Comparison of ENCODE assay signal across 8 cellular contexts in genomic region chr17:42414782-42415409, GRCh38. TPM values are rescaled to one million over a fixed set of nuclear protein-coding genes. Genes with fewer than 3 reads are reported as not detected.
DNase-seq lines count a peak whose midpoint lies in the region; ATAC-seq and TF ChIP-seq lines count a peak whose summit lies in the region.

No MANE protein-coding gene starts in this region.

- H3K9me3 ChIP-seq in OCI-LY7 (ENCODE audit: low read length), result no peaks in the 10 kb centered on the region
- H3K9me3 ChIP-seq in osteoblast (ENCODE audit: low read depth, low read length), result no peaks in the 10 kb centered on the region

- H3K4me3 ChIP-seq in OCI-LY7 (ENCODE audit: low read depth, low read length, poor library complexity, severe bottlenecking), result peak overlapping the region; percentile 59
- H3K4me3 ChIP-seq in osteoblast (ENCODE audit: insufficient read depth, low read length), result no peak overlapping the region

- POLR2A ChIA-PET in OCI-LY7 (lab: Charles Lee), result interaction anchor here (0.9 to 1.0 kb wide), 4 partner anchors 9 to 232 kb away, joined by 3 to 5 read pairs (median 4); no protein-coding TSS in a partner anchor

- peaks cover 23% of the 10 kb centered on the region for H3K4me1 ChIP-seq in OCI-LY7 (ENCODE audit: insufficient read depth, low read length, poor library complexity, severe bottlenecking)
- H3K4me1 ChIP-seq in osteoblast (ENCODE audit: insufficient read depth, low read length), result peaks cover 58% of the 10 kb centered on the region

- H3K27ac ChIP-seq in OCI-LY7 (ENCODE audit: low read depth, low read length, poor library complexity, severe bottlenecking) (peak overlapping the region; percentile 81), osteoblast (ENCODE audit: low read depth, low read length) (peak overlapping the region; percentile 8)

- H4K20me1 ChIP-seq in OCI-LY7 (ENCODE audit: insufficient read depth, low read length), result no peaks in the 10 kb centered on the region
- peaks cover 90% of the 10 kb centered on the region for H4K20me1 ChIP-seq in osteoblast (ENCODE audit: insufficient read depth, low read length)

- BruUV-seq in OCI-LY7 (replicated peaks; lab: Mats Ljungman, UMichigan), result no TSS peak

- H3K36me3 ChIP-seq in OCI-LY7 (ENCODE audit: insufficient read depth, low read length) (no peaks in the 10 kb centered on the region), osteoblast (ENCODE audit: insufficient read depth, low read length) (peaks cover 47% of the 10 kb centered on the region)

- H3K79me2 ChIP-seq in OCI-LY7 (ENCODE audit: insufficient read depth, low read depth, low read length) (no peaks in the 10 kb centered on the region), osteoblast (ENCODE audit: insufficient read depth, low read length) (peaks cover 97% of the 10 kb centered on the region)

- H2AFZ ChIP-seq in OCI-LY7 (ENCODE audit: low read length) (peak overlapping the region; percentile 73; the same call in 1 of the 2 replicates), osteoblast (ENCODE audit: low read length) (no peak overlapping the region)

- CTCF ChIA-PET in OCI-LY7 (lab: Charles Lee; ENCODE audit: unreplicated experiment), result interaction anchor here (0.6 to 0.9 kb wide), 2 partner anchors 12 to 103 kb away, joined by 3 read pairs; no protein-coding TSS in a partner anchor

- peak; percentile 30 for DNase-seq in CD1c-positive myeloid dendritic cell (ENCODE audit: extremely low spot score)
- peak; percentile 86 for DNase-seq in OCI-LY7 (ENCODE audit: low spot score)
- peak; percentile 69 for DNase-seq in activated naive CD4-positive, alpha-beta T cell treated with anti-CD3 and anti-CD28 coated beads, Interleukin-2, amount 50 U/mL, for 16 hours
- DNase-seq in osteoblast (ENCODE audit: insufficient read length, low spot score, missing footprints), result peak; percentile 21
- DNase-seq in NCI-H187 (lab: John Stamatoyannopoulos, UW), result no peak
- DNase-seq in NCI-H524 treated with DMSO at 0.1 percent for 48 hours (lab: John Stamatoyannopoulos, UW), result no peak

- peak overlapping the region; percentile 75 for H3K4me2 ChIP-seq in OCI-LY7 (ENCODE audit: low read length)
- peak overlapping the region; percentile 23 for H3K4me2 ChIP-seq in osteoblast (ENCODE audit: insufficient read depth, low read length)

- H3K27me3 ChIP-seq in osteoblast (ENCODE audit: insufficient read depth, low read length), result no peaks in the 10 kb centered on the region

- no peaks in the 10 kb centered on the region for H3K9me2 ChIP-seq in OCI-LY7 (ENCODE audit: insufficient read depth, low read length)

- intact Hi-C loops in OCI-LY7 (cut with micrococcal nuclease; ENCODE audit: unreplicated experiment), result no loop called here

- no peak for ATAC-seq in GM18867 (IDR thresholded peaks at IDR 0.05; ENCODE audit: unreplicated experiment)
- no peak for ATAC-seq in HG03342 (IDR thresholded peaks at IDR 0.05; ENCODE audit: unreplicated experiment)

- no peak for TF ChIP-seq CTCF in OCI-LY7 (conservative IDR thresholded peaks at IDR 0.05; ENCODE audit: low read length)
- no peak for TF ChIP-seq CTCF in osteoblast (IDR thresholded peaks at IDR 0.05; ENCODE audit: extremely low read depth, low read depth, low read length)

RNA-seq across cellular contexts. Expression of gene CAVIN1, which starts 8.2 kb away (rescaled TPM):
- total RNA-seq in OCI-LY7 (2014; rRNA removed; shearing (Covaris generic)), result not detected in 2 replicates
- total RNA-seq in OCI-LY7 (2022), result 0.08 TPM in 1 of 2 replicates, not detected in the other
- total RNA-seq in osteoblast, result 861 and 988 TPM in 2 replicates

RNA-seq across cellular contexts. Expression of gene STAT3, which starts 26.7 kb away (rescaled TPM):
- 11.4 and 14.8 TPM in 2 replicates for total RNA-seq in OCI-LY7 (2014; rRNA removed; shearing (Covaris generic))
- total RNA-seq in OCI-LY7 (2022) (28.7 and 37.2 TPM in 2 replicates), osteoblast (197 and 206 TPM in 2 replicates)

RNA-seq across cellular contexts. Expression of gene ATP6V0A1, which starts 43.8 kb away (rescaled TPM):
- 19.8 and 27.2 TPM in 2 replicates for total RNA-seq in OCI-LY7 (2014; rRNA removed; shearing (Covaris generic))
- 33.4 and 46.9 TPM in 2 replicates for total RNA-seq in OCI-LY7 (2022)
- 52.5 and 53.9 TPM in 2 replicates for total RNA-seq in osteoblast

Comparison
In these comparisons a context has a peak if more than half of its experiments do, and no peak if none do; other contexts are left out.
1. DNase-seq: peak in CD1c-positive myeloid dendritic cell (single experiment), OCI-LY7 (single experiment), activated naive CD4-positive, alpha-beta T cell treated with anti-CD3 and anti-CD28 coated beads, Interleukin-2, amount 50 U/mL, for 16 hours (single experiment) and osteoblast (single experiment); none in NCI-H187 (0 of 2) and NCI-H524 treated with DMSO at 0.1 percent for 48 hours (single experiment).
2. RNA of gene CAVIN1, which starts 8.2 kb away (total RNA-seq): 861 to 988 TPM in osteoblast; 0.08 TPM in OCI-LY7; every median in the first group is over 100 times any median in the second.